ENCODE assay signal across 28 cellular contexts in the genomic region with DNA sequence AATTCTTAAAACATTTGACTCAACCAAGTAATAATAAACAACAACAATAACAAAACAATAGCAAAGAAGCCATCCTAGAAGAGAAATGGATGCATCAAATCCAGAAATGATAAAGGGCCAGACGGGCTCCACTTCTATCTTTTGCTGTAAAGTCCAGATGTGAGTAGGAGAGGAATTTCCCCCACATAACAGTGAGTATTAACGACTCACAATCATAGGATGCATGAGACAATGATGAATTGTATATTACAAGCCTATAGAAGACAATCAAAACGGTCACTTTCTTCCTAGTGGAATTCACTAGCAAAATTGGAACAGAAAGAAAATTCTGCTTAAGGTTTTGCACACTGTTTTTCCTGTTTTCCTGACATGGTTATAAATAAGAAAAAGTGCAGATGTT.
A peak's percentile ranks its signal among the peaks of the same experiment; 100 is the strongest.
DNase-seq lines count a peak whose midpoint lies in the region; FAIRE-seq and TF ChIP-seq lines count a peak whose summit lies in the region.
"Had no signal": no experiment of that assay in that cellular context is flagged by ENCODE, and none has a peak within 500 bp of the region (broad histone marks: within the 10 kb centered on the region; RNA-seq: fewer than 3 reads in every experiment).

No MANE protein-coding gene starts in this region.

- H4K20me1 ChIP-seq in smooth muscle cell (ENCODE audit: low read depth) = no peaks in the 10 kb centered on the region

- peak overlapping the region; percentile 33 for H2AFZ ChIP-seq in smooth muscle cell (ENCODE audit: low read depth)

- no peaks in the 10 kb centered on the region for H3K27me3 Mint-ChIP-seq in activated T-cell treated with anti-CD3 and anti-CD28 coated beads, Interleukin-2, amount 50 U/mL, for 24 hours

- H3K4me3 ChIP-seq in bronchial epithelial cell (ENCODE audit: low read depth, low read length) = no peak overlapping the region
- no peak overlapping the region for H3K4me3 ChIP-seq in smooth muscle cell
- H3K4me3 ChIP-seq: K562, MG63 had no signal

- no peak overlapping the region for H3K27ac Mint-ChIP-seq in activated T-cell treated with anti-CD3 and anti-CD28 coated beads, Interleukin-2, amount 50 U/mL, for 24 hours
- H3K27ac Mint-ChIP-seq: B cell; CD8-positive, alpha-beta T cell had no signal

- H3K4me2 ChIP-seq in smooth muscle cell = no peak overlapping the region

- no peaks in the 10 kb centered on the region for H3K4me1 ChIP-seq in smooth muscle cell (ENCODE audit: low read depth)

- no peaks in the 10 kb centered on the region for H3K9me3 Mint-ChIP-seq in activated T-cell treated with anti-CD3 and anti-CD28 coated beads, Interleukin-2, amount 50 U/mL, for 24 hours
- H3K9me3 Mint-ChIP-seq: CD8-positive, alpha-beta T cell had no signal

- H3K27me3 ChIP-seq in bronchial epithelial cell (ENCODE audit: control insufficient read depth, insufficient read depth, low read length) (no peaks in the 10 kb centered on the region), smooth muscle cell (ENCODE audit: low read depth) (no peaks in the 10 kb centered on the region)
- H3K27me3 ChIP-seq: MG63 had no signal

- no peaks in the 10 kb centered on the region for H3K79me2 ChIP-seq in smooth muscle cell (ENCODE audit: low read depth)

- H3K4me1 Mint-ChIP-seq in activated T-cell treated with anti-CD3 and anti-CD28 coated beads, Interleukin-2, amount 50 U/mL, for 24 hours (ENCODE audit: low read depth) = no peaks in the 10 kb centered on the region
- H3K4me1 Mint-ChIP-seq: B cell had no signal

- no peak overlapping the region for H3K27ac ChIP-seq in smooth muscle cell (ENCODE audit: low read depth)
- H3K27ac ChIP-seq: 22Rv1, C4-2B had no signal

- H3F3A ChIP-seq in smooth muscle cell (ENCODE audit: low read depth) = peaks cover 10% of the 10 kb centered on the region

- no peaks in the 10 kb centered on the region for H3K9me3 ChIP-seq in smooth muscle cell (replicated peaks; ENCODE audit: low read depth)

- no peak overlapping the region for H3K4me3 Mint-ChIP-seq in activated T-cell treated with anti-CD3 and anti-CD28 coated beads, Interleukin-2, amount 50 U/mL, for 24 hours
- H3K4me3 Mint-ChIP-seq: B cell; CD8-positive, alpha-beta T cell had no signal

- H3K36me3 ChIP-seq in bronchial epithelial cell (ENCODE audit: control insufficient read depth, insufficient read depth, low read length) = no peaks in the 10 kb centered on the region
- H3K36me3 ChIP-seq in smooth muscle cell (ENCODE audit: low read depth) = no peaks in the 10 kb centered on the region
- H3K36me3 ChIP-seq: MG63 had no signal

- no peaks in the 10 kb centered on the region for H3K36me3 Mint-ChIP-seq in activated T-cell treated with anti-CD3 and anti-CD28 coated beads, Interleukin-2, amount 50 U/mL, for 24 hours (ENCODE audit: low read depth)
- H3K36me3 Mint-ChIP-seq: CD8-positive, alpha-beta T cell had no signal

- H3K9ac ChIP-seq in smooth muscle cell (ENCODE audit: low read depth) = no peak overlapping the region

- TF ChIP-seq CTCF in bronchial epithelial cell (IDR thresholded peaks at IDR 0.05; ENCODE audit: insufficient read depth, low read length, severe bottlenecking) (no peak), smooth muscle cell (IDR thresholded peaks at IDR 0.05; ENCODE audit: borderline replicate concordance, insufficient read depth, poor library complexity, severe bottlenecking) (no peak)

- 41% methylated on average over 3 of the region's 3 CpGs for WGBS in smooth muscle cell (ENCODE audit: low lambda C conversion rate)

- no peak for FAIRE-seq in bronchial epithelial cell (lab: Jason Lieb, UNC)
- FAIRE-seq in RCC 7860 (lab: Jason Lieb, UNC) = no peak
- no peak for FAIRE-seq in GM19239 (lab: Jason Lieb, UNC)
- FAIRE-seq: GM12891, H54, HepG2, K562 had no signal

- DNase-seq in NCI-H82 (lab: John Stamatoyannopoulos, UW) (peak; percentile 31), NCI-H82 treated with DMSO at 0.1 percent for 48 hours (lab: John Stamatoyannopoulos, UW; ENCODE audit: unreplicated experiment) (no peak), LHCN-M2 (ENCODE audit: low read depth) (peak; percentile 36), bronchial epithelial cell (ENCODE audit: low read depth) (peak; percentile 76), smooth muscle cell (lab: John Stamatoyannopoulos, UW; ENCODE audit: unreplicated experiment) (no peak), RCC 7860 (ENCODE audit: low spot score) (no peak), GM19239 (ENCODE audit: insufficient read length, low spot score) (no peak)
- DNase-seq in activated T-cell treated with anti-CD3 and anti-CD28 coated beads, Interleukin-2, amount 50 U/mL, for 24 hours = no peak
- DNase-seq: CD8-positive, alpha-beta T cell; DMS 273 treated with DMSO at 0.1 percent for 48 hours; DMS79; EL; GF-D8; MG63; NCI-H1105 treated with DMSO at 0.1 percent for 48 hours; NCI-H146; NCI-H1930; NCI-H2107; NCI-H774; RPMI8226; SHP77 had no signal

Comparison
In these comparisons a context has a peak if more than half of its experiments do, and no peak if none do; other contexts are left out.
1. DNase-seq: peak in NCI-H82 (single experiment), LHCN-M2 (single experiment) and bronchial epithelial cell (single experiment); none in NCI-H82 treated with DMSO at 0.1 percent for 48 hours (single experiment), smooth muscle cell (single experiment), RCC 7860 (single experiment), activated T-cell treated with anti-CD3 and anti-CD28 coated beads, Interleukin-2, amount 50 U/mL, for 24 hours (single experiment) and GM19239 (single experiment).